Comparison of ENCODE assay signal across 17 cellular contexts in genomic region chr6:51640016-51640415, GRCh38.
DNase-seq lines count a peak whose midpoint lies in the region; ATAC-seq, FAIRE-seq and TF ChIP-seq lines count a peak whose summit lies in the region.
"Had no signal": no experiment of that assay in that cellular context is flagged by ENCODE, and none has a peak within 500 bp of the region (broad histone marks: within the 10 kb centered on the region; RNA-seq: fewer than 3 reads in every experiment).

No MANE protein-coding gene starts in this region.

- H3K4me2 ChIP-seq in neural cell (ENCODE audit: low read length) = no peak overlapping the region
- H3K4me2 ChIP-seq: GM23338 had no signal

- no peak for TF ChIP-seq RAD21 in neural cell (conservative IDR thresholded peaks at IDR 0.05)

- intact Hi-C loops in psoas muscle (cut with DNase I) = no loop called here

- no peaks in the 10 kb centered on the region for H4K20me1 ChIP-seq in neural cell (ENCODE audit: insufficient read depth)

- no peak for TF ChIP-seq CTCF in neural cell (IDR thresholded peaks at IDR 0.05; ENCODE audit: poor library complexity, severe bottlenecking)
- no peak for TF ChIP-seq CTCF in psoas muscle (IDR thresholded peaks at IDR 0.05)

- H3K79me2 ChIP-seq in neural cell (replicated peaks; ENCODE audit: insufficient read depth, low read length) = no peaks in the 10 kb centered on the region

- H3K27me3 ChIP-seq in neural cell (ENCODE audit: insufficient read depth, low read depth, low read length) (no peaks in the 10 kb centered on the region), psoas muscle (ENCODE audit: insufficient read depth in 3 of 3, low read length in 2 of 3) (no peaks in the 10 kb centered on the region)
- H3K27me3 ChIP-seq: BE2C had no signal

- H3K9me3 ChIP-seq in neural cell (ENCODE audit: low read length) (no peaks in the 10 kb centered on the region), psoas muscle (no peaks in the 10 kb centered on the region)
- H3K9me3 ChIP-seq: BE2C had no signal

- no peaks in the 10 kb centered on the region for H3K9me2 ChIP-seq in neural cell (ENCODE audit: insufficient read depth, low read length)

- H3K4me3 ChIP-seq in neural cell (ENCODE audit: low read length) = no peak overlapping the region
- no peak overlapping the region for H3K4me3 ChIP-seq in psoas muscle
- H3K4me3 ChIP-seq: GM23338 had no signal

- DNase-seq in COLO829 (ENCODE audit: low spot score) (peak; percentile 35), globus pallidus (ENCODE audit: low spot score) (peak; percentile 55), superior temporal gyrus (ENCODE audit: extremely low spot score) (peak; percentile 63), NCI-H2171 treated with DMSO at 0.1 percent for 48 hours (lab: John Stamatoyannopoulos, UW) (no peak), H54 (ENCODE audit: insufficient read length, low spot score) (no peak), psoas muscle (no peak)
- DNase-seq: BE2C; C1 segment of cervical spinal cord; Calu3; CD4-positive, alpha-beta T cell; DMS79 treated with DMSO at 0.1 percent for 48 hours; GF-D8; H7; HFFc6 had no signal

- H3K4me1 ChIP-seq in psoas muscle = no peaks in the 10 kb centered on the region
- H3K4me1 ChIP-seq: BE2C had no signal

- no peak for ATAC-seq in psoas muscle
- ATAC-seq: GM23338, HCT116 had no signal

- H3K36me3 ChIP-seq in neural cell (ENCODE audit: insufficient read depth, low read length) = no peaks in the 10 kb centered on the region
- H3K36me3 ChIP-seq in psoas muscle (ENCODE audit: insufficient read depth in 1 of 2, low read depth in 1 of 2) = no peaks in the 10 kb centered on the region
- H3K36me3 ChIP-seq: BE2C had no signal

- WGBS in psoas muscle, 3 donors = 55 to 58% (median 55%) methylated on average over 6 of the region's 6 CpGs

- H3K27ac ChIP-seq in neural cell (ENCODE audit: low read length) (no peak overlapping the region), psoas muscle (no peak overlapping the region)

- TF ChIP-seq EP300 in neural cell (conservative IDR thresholded peaks at IDR 0.05; ENCODE audit: poor library complexity, severe bottlenecking) = no peak

- no peak overlapping the region for H2AFZ ChIP-seq in neural cell (ENCODE audit: low read depth, low read length)
- H2AFZ ChIP-seq: GM23338 had no signal

- FAIRE-seq in H54 (lab: Jason Lieb, UNC) = no peak

- H3K9ac ChIP-seq in neural cell (ENCODE audit: low read length) = no peak overlapping the region

- no peak for TF ChIP-seq POLR2A in H54 (IDR thresholded peaks at IDR 0.05; ENCODE audit: low read depth, low read length)

- no peaks in the 10 kb centered on the region for H3F3A ChIP-seq in neural cell (ENCODE audit: insufficient read depth, low read length, poor library complexity, severe bottlenecking)

TF ChIP-seq in neural cell, 6 proteins besides CTCF, POLR2A, EP300 and RAD21:
- peak; percentile 17 for TF ChIP-seq POLR2AphosphoS5 (IDR thresholded peaks at IDR 0.05)
- no peak for TF ChIP-seq EZH2 (IDR thresholded peaks at IDR 0.05; ENCODE audit: borderline replicate concordance, insufficient read depth, low read length, poor library complexity, severe bottlenecking)
- no peak for TF ChIP-seq TAF1 (IDR thresholded peaks at IDR 0.05; ENCODE audit: low read depth)

Comparison
In these comparisons a context has a peak if more than half of its experiments do, and no peak if none do; other contexts are left out.
1. DNase-seq: peak in COLO829 (single experiment), globus pallidus (single experiment) and superior temporal gyrus (single experiment); none in NCI-H2171 treated with DMSO at 0.1 percent for 48 hours (single experiment), H54 (single experiment) and psoas muscle (0 of 2).